ENCODE assay signal across 8 cellular contexts in genomic region chr16:85735225-85735722, GRCh38. TPM values are rescaled to one million over a fixed set of nuclear protein-coding genes. Genes with fewer than 3 reads are reported as not detected.
A peak's percentile ranks its signal among the peaks of the same experiment; 100 is the strongest.
DNase-seq lines count a peak whose midpoint lies in the region; ATAC-seq and TF ChIP-seq lines count a peak whose summit lies in the region.

No MANE protein-coding gene starts in this region.

- ATAC-seq in CD4-positive, CD25-positive, alpha-beta regulatory T cell (ENCODE audit: low read depth in 2 of 2) = peak; percentile 86 to 91
- peak; percentile 75 for ATAC-seq in GM21515 (IDR thresholded peaks at IDR 0.05; ENCODE audit: unreplicated experiment)
- ATAC-seq in activated naive CD8-positive, alpha-beta T cell treated with anti-CD3 and anti-CD28 coated beads, Interleukin-2, amount 50 U/mL, for 24 hours = peak; percentile 78

- peak; percentile 8 to 90 (median 74) for DNase-seq in CD4-positive, CD25-positive, alpha-beta regulatory T cell
- DNase-seq in NOMO-1 treated with dmso at 0.1 percent for 144 hours (lab: John Stamatoyannopoulos, UW; ENCODE audit: unreplicated experiment) = peak; percentile 27
- DNase-seq in activated naive CD8-positive, alpha-beta T cell treated with anti-CD3 and anti-CD28 coated beads, Interleukin-2, amount 50 U/mL, for 24 hours = peak; percentile 31
- DNase-seq in WERI-Rb-1 = no peak
- no peak for DNase-seq in RKO (ENCODE audit: low spot score)
- no peak for DNase-seq in SHP77 (lab: John Stamatoyannopoulos, UW)
- DNase-seq in HT-29 (ENCODE audit: low spot score) = no peak

- H3K9me3 ChIP-seq in CD4-positive, CD25-positive, alpha-beta regulatory T cell (ENCODE audit: control insufficient read depth in 2 of 2, low read length in 2 of 2) = no peaks in the 10 kb centered on the region
- no peaks in the 10 kb centered on the region for H3K9me3 ChIP-seq in WERI-Rb-1 (ENCODE audit: severe bottlenecking)

- peak overlapping the region; percentile 81 to 91 (median 88) for H3K4me3 Mint-ChIP-seq in CD4-positive, CD25-positive, alpha-beta regulatory T cell
- no peak overlapping the region for H3K4me3 Mint-ChIP-seq in activated naive CD8-positive, alpha-beta T cell treated with anti-CD3 and anti-CD28 coated beads, Interleukin-2, amount 50 U/mL, for 24 hours

- TF ChIP-seq CTCF in WERI-Rb-1 (IDR thresholded peaks at IDR 0.05; ENCODE audit: low read depth, low read length) = no peak

- H3K4me1 ChIP-seq in CD4-positive, CD25-positive, alpha-beta regulatory T cell (ENCODE audit: control insufficient read depth, insufficient read depth, low read length, poor library complexity, severe bottlenecking) = peaks cover 29% of the 10 kb centered on the region

- H3K4me3 ChIP-seq in CD4-positive, CD25-positive, alpha-beta regulatory T cell (ENCODE audit: low read depth, low read length) = peak overlapping the region; percentile 41
- no peak overlapping the region for H3K4me3 ChIP-seq in WERI-Rb-1 (ENCODE audit: low read depth, low read length)

- no peaks in the 10 kb centered on the region for H3K36me3 Mint-ChIP-seq in CD4-positive, CD25-positive, alpha-beta regulatory T cell
- H3K36me3 Mint-ChIP-seq in activated naive CD8-positive, alpha-beta T cell treated with anti-CD3 and anti-CD28 coated beads, Interleukin-2, amount 50 U/mL, for 24 hours (ENCODE audit: low read depth) = no peaks in the 10 kb centered on the region

- no peaks in the 10 kb centered on the region for H3K9me3 Mint-ChIP-seq in CD4-positive, CD25-positive, alpha-beta regulatory T cell
- no peaks in the 10 kb centered on the region for H3K9me3 Mint-ChIP-seq in activated naive CD8-positive, alpha-beta T cell treated with anti-CD3 and anti-CD28 coated beads, Interleukin-2, amount 50 U/mL, for 24 hours

- peaks cover 4 to 44% (median 14%) of the 10 kb centered on the region in 4 donors for H3K4me1 Mint-ChIP-seq in CD4-positive, CD25-positive, alpha-beta regulatory T cell
- peaks cover 20% of the 10 kb centered on the region for H3K4me1 Mint-ChIP-seq in activated naive CD8-positive, alpha-beta T cell treated with anti-CD3 and anti-CD28 coated beads, Interleukin-2, amount 50 U/mL, for 24 hours

- H3K27ac ChIP-seq in CD4-positive, CD25-positive, alpha-beta regulatory T cell (ENCODE audit: insufficient read depth, low read length, poor library complexity, severe bottlenecking) = peak overlapping the region; percentile 41
- no peak overlapping the region for H3K27ac ChIP-seq in WERI-Rb-1

- H3K27ac Mint-ChIP-seq in CD4-positive, CD25-positive, alpha-beta regulatory T cell = peak overlapping the region; percentile 90 to 98 (median 93)
- H3K27ac Mint-ChIP-seq in activated naive CD8-positive, alpha-beta T cell treated with anti-CD3 and anti-CD28 coated beads, Interleukin-2, amount 50 U/mL, for 24 hours = no peak overlapping the region

- no peaks in the 10 kb centered on the region for H3K27me3 ChIP-seq in CD4-positive, CD25-positive, alpha-beta regulatory T cell (ENCODE audit: control insufficient read depth, insufficient read depth, low read length)
- no peaks in the 10 kb centered on the region for H3K27me3 ChIP-seq in WERI-Rb-1 (ENCODE audit: insufficient read depth, low read depth, severe bottlenecking)

- peaks cover 4% of the 10 kb centered on the region for H3K27me3 Mint-ChIP-seq in CD4-positive, CD25-positive, alpha-beta regulatory T cell
- H3K27me3 Mint-ChIP-seq in activated naive CD8-positive, alpha-beta T cell treated with anti-CD3 and anti-CD28 coated beads, Interleukin-2, amount 50 U/mL, for 24 hours = no peaks in the 10 kb centered on the region

- no peaks in the 10 kb centered on the region for H3K36me3 ChIP-seq in CD4-positive, CD25-positive, alpha-beta regulatory T cell (ENCODE audit: control insufficient read depth, insufficient read depth, low read length)
- no peaks in the 10 kb centered on the region for H3K36me3 ChIP-seq in WERI-Rb-1

RNA-seq across cellular contexts. Expression of gene C16orf74, which starts 15.6 kb away (rescaled TPM):
- 5.5 TPM for total RNA-seq in CD4-positive, CD25-positive, alpha-beta regulatory T cell
- polyA plus RNA-seq in CD4-positive, CD25-positive, alpha-beta regulatory T cell = 10 to 100 TPM; 23.9 to 41.6 (median 28.4) TPM
- total RNA-seq in HT-29 (2014; rRNA removed; shearing (Covaris generic)) = 84.9 and 92.0 TPM in 2 replicates

RNA-seq across cellular contexts. Expression of gene GINS2, which starts 46.5 kb away (rescaled TPM):
- total RNA-seq in CD4-positive, CD25-positive, alpha-beta regulatory T cell = 2.9 TPM
- polyA plus RNA-seq in CD4-positive, CD25-positive, alpha-beta regulatory T cell = 1 to 10 TPM; 3.4 to 5.1 (median 4.3) TPM
- total RNA-seq in HT-29 (2014; rRNA removed; shearing (Covaris generic)) = 22.8 and 23.4 TPM in 2 replicates

Comparison
In these comparisons a context has a peak if more than half of its experiments do, and no peak if none do; other contexts are left out.
1. DNase-seq: peak in CD4-positive, CD25-positive, alpha-beta regulatory T cell (3 of 3), NOMO-1 treated with dmso at 0.1 percent for 144 hours (single experiment) and activated naive CD8-positive, alpha-beta T cell treated with anti-CD3 and anti-CD28 coated beads, Interleukin-2, amount 50 U/mL, for 24 hours (single experiment); none in WERI-Rb-1 (single experiment), RKO (single experiment), SHP77 (0 of 2) and HT-29 (single experiment).
2. RNA of gene C16orf74, which starts 15.6 kb away (total RNA-seq): 84.9 to 92.0 TPM in HT-29; 5.5 TPM in CD4-positive, CD25-positive, alpha-beta regulatory T cell (single experiment); every median in the first group is over 10 times any median in the second.
3. Peak in every context shown above with its lines, with median percentiles within 50 percentile points of each other: ATAC-seq.